Comparison of ENCODE assay signal across 1 cellular context in the genomic region with DNA sequence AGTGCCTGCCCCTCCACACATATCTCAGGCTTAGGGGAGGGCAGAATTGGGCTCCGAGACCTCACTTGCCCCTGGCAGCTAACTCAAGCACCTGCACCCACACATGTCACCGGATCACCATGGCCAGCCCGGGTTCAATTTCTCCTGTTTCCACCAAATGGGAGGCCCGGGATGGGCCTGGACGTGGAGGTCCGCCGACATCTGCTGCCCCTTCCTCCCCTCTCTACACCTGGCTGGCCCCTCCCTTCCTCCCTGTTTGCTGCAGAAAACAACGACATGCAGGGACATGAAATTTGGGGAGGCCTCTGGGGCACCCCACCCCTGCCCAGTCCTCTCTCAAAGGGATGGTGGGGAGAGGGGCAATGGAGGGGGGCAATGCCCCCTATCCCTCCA.
TF ChIP-seq lines count a peak whose summit lies in the region.

No MANE protein-coding gene starts in this region.

TF ChIP-seq in GM23338, 12 proteins besides CTCF, POLR2A, EP300 and RAD21 (continued from another document):
- TF ChIP-seq, protein P1, sequence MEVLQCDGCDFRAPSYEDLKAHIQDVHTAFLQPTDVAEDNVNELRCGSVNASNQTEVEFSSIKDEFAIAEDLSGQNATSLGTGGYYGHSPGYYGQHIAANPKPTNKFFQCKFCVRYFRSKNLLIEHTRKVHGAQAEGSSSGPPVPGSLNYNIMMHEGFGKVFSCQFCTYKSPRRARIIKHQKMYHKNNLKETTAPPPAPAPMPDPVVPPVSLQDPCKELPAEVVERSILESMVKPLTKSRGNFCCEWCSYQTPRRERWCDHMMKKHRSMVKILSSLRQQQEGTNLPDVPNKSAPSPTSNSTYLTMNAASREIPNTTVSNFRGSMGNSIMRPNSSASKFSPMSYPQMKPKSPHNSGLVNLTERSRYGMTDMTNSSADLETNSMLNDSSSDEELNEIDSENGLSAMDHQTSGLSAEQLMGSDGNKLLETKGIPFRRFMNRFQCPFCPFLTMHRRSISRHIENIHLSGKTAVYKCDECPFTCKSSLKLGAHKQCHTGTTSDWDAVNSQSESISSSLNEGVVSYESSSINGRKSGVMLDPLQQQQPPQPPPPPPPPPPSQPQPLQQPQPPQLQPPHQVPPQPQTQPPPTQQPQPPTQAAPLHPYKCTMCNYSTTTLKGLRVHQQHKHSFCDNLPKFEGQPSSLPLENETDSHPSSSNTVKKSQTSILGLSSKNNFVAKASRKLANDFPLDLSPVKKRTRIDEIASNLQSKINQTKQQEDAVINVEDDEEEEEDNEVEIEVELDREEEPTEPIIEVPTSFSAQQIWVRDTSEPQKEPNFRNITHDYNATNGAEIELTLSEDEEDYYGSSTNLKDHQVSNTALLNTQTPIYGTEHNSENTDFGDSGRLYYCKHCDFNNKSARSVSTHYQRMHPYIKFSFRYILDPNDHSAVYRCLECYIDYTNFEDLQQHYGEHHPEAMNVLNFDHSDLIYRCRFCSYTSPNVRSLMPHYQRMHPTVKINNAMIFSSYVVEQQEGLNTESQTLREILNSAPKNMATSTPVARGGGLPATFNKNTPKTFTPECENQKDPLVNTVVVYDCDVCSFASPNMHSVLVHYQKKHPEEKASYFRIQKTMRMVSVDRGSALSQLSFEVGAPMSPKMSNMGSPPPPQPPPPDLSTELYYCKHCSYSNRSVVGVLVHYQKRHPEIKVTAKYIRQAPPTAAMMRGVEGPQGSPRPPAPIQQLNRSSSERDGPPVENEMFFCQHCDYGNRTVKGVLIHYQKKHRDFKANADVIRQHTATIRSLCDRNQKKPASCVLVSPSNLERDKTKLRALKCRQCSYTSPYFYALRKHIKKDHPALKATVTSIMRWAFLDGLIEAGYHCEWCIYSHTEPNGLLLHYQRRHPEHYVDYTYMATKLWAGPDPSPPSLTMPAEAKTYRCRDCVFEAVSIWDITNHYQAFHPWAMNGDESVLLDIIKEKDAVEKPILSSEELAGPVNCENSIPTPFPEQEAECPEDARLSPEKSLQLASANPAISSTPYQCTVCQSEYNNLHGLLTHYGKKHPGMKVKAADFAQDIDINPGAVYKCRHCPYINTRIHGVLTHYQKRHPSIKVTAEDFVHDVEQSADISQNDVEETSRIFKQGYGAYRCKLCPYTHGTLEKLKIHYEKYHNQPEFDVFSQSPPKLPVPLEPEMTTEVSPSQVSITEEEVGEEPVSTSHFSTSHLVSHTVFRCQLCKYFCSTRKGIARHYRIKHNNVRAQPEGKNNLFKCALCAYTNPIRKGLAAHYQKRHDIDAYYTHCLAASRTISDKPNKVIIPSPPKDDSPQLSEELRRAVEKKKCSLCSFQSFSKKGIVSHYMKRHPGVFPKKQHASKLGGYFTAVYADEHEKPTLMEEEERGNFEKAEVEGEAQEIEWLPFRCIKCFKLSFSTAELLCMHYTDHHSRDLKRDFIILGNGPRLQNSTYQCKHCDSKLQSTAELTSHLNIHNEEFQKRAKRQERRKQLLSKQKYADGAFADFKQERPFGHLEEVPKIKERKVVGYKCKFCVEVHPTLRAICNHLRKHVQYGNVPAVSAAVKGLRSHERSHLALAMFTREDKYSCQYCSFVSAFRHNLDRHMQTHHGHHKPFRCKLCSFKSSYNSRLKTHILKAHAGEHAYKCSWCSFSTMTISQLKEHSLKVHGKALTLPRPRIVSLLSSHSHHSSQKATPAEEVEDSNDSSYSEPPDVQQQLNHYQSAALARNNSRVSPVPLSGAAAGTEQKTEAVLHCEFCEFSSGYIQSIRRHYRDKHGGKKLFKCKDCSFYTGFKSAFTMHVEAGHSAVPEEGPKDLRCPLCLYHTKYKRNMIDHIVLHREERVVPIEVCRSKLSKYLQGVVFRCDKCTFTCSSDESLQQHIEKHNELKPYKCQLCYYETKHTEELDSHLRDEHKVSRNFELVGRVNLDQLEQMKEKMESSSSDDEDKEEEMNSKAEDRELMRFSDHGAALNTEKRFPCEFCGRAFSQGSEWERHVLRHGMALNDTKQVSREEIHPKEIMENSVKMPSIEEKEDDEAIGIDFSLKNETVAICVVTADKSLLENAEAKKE (CRISPR knock-in tag; IDR thresholded peaks at IDR 0.05) = no peak
